Comparison of ENCODE assay signal across 15 cellular contexts in genomic region chr7:2016761-2017482, GRCh38.
DNase-seq lines count a peak whose midpoint lies in the region; ATAC-seq, FAIRE-seq and TF ChIP-seq lines count a peak whose summit lies in the region.
"Had no signal": no experiment of that assay in that cellular context is flagged by ENCODE, and none has a peak within 500 bp of the region (broad histone marks: within the 10 kb centered on the region; RNA-seq: fewer than 3 reads in every experiment).

No MANE protein-coding gene starts in this region.

- in situ Hi-C loops in HAP-1 (cut with MboI; ENCODE audit: low sequenced_read_pairs), result no loop called here

- H3K18ac ChIP-seq in mesenchymal stem cell (ENCODE audit: low read depth in 1 of 2, low read length in 2 of 2), result no peak overlapping the region

- H3K27me3 Mint-ChIP-seq in astrocyte (ENCODE audit: low read depth, unreplicated experiment), result no peaks in the 10 kb centered on the region
- peaks cover 0 to 4% of the 10 kb centered on the region in 2 donors for H3K27me3 Mint-ChIP-seq in natural killer cell treated with Interleukin-12 subunit alpha and Interleukin-12 subunit beta and Interleukin-15 and Interleukin-18, amount 100 ng/mL, for 72 hours
- H3K27me3 Mint-ChIP-seq: activated CD4-positive, alpha-beta T cell treated with anti-CD3 and anti-CD28 coated beads, Interleukin-2, amount 10 ng/mL, durations not matched to agents 24 days and 14 days had no signal

- no peak overlapping the region for H2BK120ac ChIP-seq in mesenchymal stem cell (ENCODE audit: low read depth, low read length)

- H4K8ac ChIP-seq in mesenchymal stem cell (ENCODE audit: low read length), result no peak overlapping the region

- 94% methylated on average over 29 of the region's 29 CpGs for WGBS in mesenchymal stem cell

- no peak for TF ChIP-seq CTCF in BE2C (IDR thresholded peaks at IDR 0.05; ENCODE audit: low read depth, low read length)
- TF ChIP-seq CTCF in astrocyte (IDR thresholded peaks at IDR 0.05; ENCODE audit: insufficient read depth, low read depth, low read length), result no peak

- no peak overlapping the region for H3K27ac Mint-ChIP-seq in astrocyte (ENCODE audit: unreplicated experiment)
- H3K27ac Mint-ChIP-seq in natural killer cell treated with Interleukin-12 subunit alpha and Interleukin-12 subunit beta and Interleukin-15 and Interleukin-18, amount 100 ng/mL, for 72 hours, result no peak overlapping the region
- no peak overlapping the region for H3K27ac Mint-ChIP-seq in stimulated activated effector memory CD8-positive, alpha-beta T cell treated with anti-CD3 and anti-CD28 coated beads, Interleukin-12 subunit alpha, Interleukin-12 subunit beta, amount 100 ng/mL, for 72 hours
- H3K27ac Mint-ChIP-seq: activated CD4-positive, alpha-beta T cell treated with anti-CD3 and anti-CD28 coated beads, Interleukin-2, amount 10 ng/mL, durations not matched to agents 24 days and 14 days; activated T-helper 1 cell treated with anti-CD3 and anti-CD28 coated beads, Interleukin-12 subunit alpha, Interleukin-12 subunit beta, Interleukin-2, Interleukin-4 antibody, amounts not matched to agents 30 ng/mL and 10 ng/mL and 1 ng/mL, durations not matched to agents 14 hours and 24 hours and 36 hours had no signal

- no peak overlapping the region for H3K4ac ChIP-seq in mesenchymal stem cell (ENCODE audit: low read depth in 1 of 2, low read length in 2 of 2)

- no peak for ATAC-seq in natural killer cell treated with Interleukin-12 subunit alpha and Interleukin-12 subunit beta and Interleukin-15 and Interleukin-18, amount 100 ng/mL, for 72 hours
- ATAC-seq in stimulated activated effector memory CD8-positive, alpha-beta T cell treated with anti-CD3 and anti-CD28 coated beads, Interleukin-12 subunit alpha, Interleukin-12 subunit beta, amount 100 ng/mL, for 72 hours, result no peak
- ATAC-seq: body of pancreas had no signal

- H3K36me3 ChIP-seq in BE2C (no peaks in the 10 kb centered on the region), astrocyte (ENCODE audit: insufficient read depth, low read length) (no peaks in the 10 kb centered on the region), mesenchymal stem cell (ENCODE audit: control insufficient read depth in 1 of 2, insufficient read depth in 2 of 2, low read depth in 1 of 2, low read length in 2 of 2) (peaks cover 5 to 31% of the 10 kb centered on the region in 2 experiments), HAP-1 (replicated peaks) (0 out of 2 replicates have a peak, but pooled peaks cover 3% of the 10 kb centered on the region)

- H2AFZ ChIP-seq in astrocyte (ENCODE audit: low read depth, low read length), result no peak overlapping the region
- H2AFZ ChIP-seq in mesenchymal stem cell (ENCODE audit: low read depth, low read length), result no peak overlapping the region

- H2AK5ac ChIP-seq in mesenchymal stem cell (ENCODE audit: low read length, severe bottlenecking), result no peak overlapping the region

- no peak for FAIRE-seq in astrocyte (lab: Jason Lieb, UNC)
- FAIRE-seq: GM12891 had no signal

- H3K79me2 ChIP-seq in astrocyte (ENCODE audit: insufficient read depth, low read length), result peaks cover 4% of the 10 kb centered on the region

- H3K4me3 ChIP-seq in BE2C (ENCODE audit: low read depth, low read length) (no peak overlapping the region), astrocyte (ENCODE audit: insufficient read depth, low read depth, low read length) (no peak overlapping the region), mesenchymal stem cell (ENCODE audit: insufficient read depth in 1 of 2, low read depth in 1 of 2, low read length in 2 of 2) (no peak overlapping the region), HAP-1 (no peak overlapping the region)
- H3K4me3 ChIP-seq: BLaER1 treated with 17β-estradiol and CSF1 and Interleukin-3, amounts not matched to agents 10 nM and 100 nM; body of pancreas had no signal

- H3K27me3 ChIP-seq in BE2C (no peaks in the 10 kb centered on the region), astrocyte (ENCODE audit: insufficient read depth, low read length) (no peaks in the 10 kb centered on the region), mesenchymal stem cell (ENCODE audit: control insufficient read depth in 1 of 2, insufficient read depth in 1 of 2, low read length in 2 of 2) (no peaks in the 10 kb centered on the region), HAP-1 (ENCODE audit: low read depth) (no peaks in the 10 kb centered on the region)
- H3K27me3 ChIP-seq: body of pancreas had no signal

- H3K9me3 ChIP-seq in BE2C (no peaks in the 10 kb centered on the region), astrocyte (ENCODE audit: insufficient read depth, low read depth, low read length) (no peaks in the 10 kb centered on the region), mesenchymal stem cell (ENCODE audit: control insufficient read depth, low read length) (no peaks in the 10 kb centered on the region), HAP-1 (no peaks in the 10 kb centered on the region)
- H3K9me3 ChIP-seq: BLaER1 treated with 17β-estradiol and CSF1 and Interleukin-3, amounts not matched to agents 10 nM and 100 nM; body of pancreas had no signal

- H3K23ac ChIP-seq in mesenchymal stem cell (ENCODE audit: low read length in 2 of 2), result no peak overlapping the region

- H3K9ac ChIP-seq in astrocyte (ENCODE audit: low read length) (no peak overlapping the region), mesenchymal stem cell (ENCODE audit: low read length) (no peak overlapping the region)
- H3K9ac ChIP-seq: BLaER1 treated with 17β-estradiol and CSF1 and Interleukin-3, amounts not matched to agents 10 nM and 100 nM had no signal

- H3K4me3 Mint-ChIP-seq in astrocyte (ENCODE audit: unreplicated experiment), result peak overlapping the region; percentile 50
- no peak overlapping the region for H3K4me3 Mint-ChIP-seq in natural killer cell treated with Interleukin-12 subunit alpha and Interleukin-12 subunit beta and Interleukin-15 and Interleukin-18, amount 100 ng/mL, for 72 hours
- no peak overlapping the region for H3K4me3 Mint-ChIP-seq in stimulated activated effector memory CD8-positive, alpha-beta T cell treated with anti-CD3 and anti-CD28 coated beads, Interleukin-12 subunit alpha, Interleukin-12 subunit beta, amount 100 ng/mL, for 72 hours
- H3K4me3 Mint-ChIP-seq: activated CD4-positive, alpha-beta T cell treated with anti-CD3 and anti-CD28 coated beads, Interleukin-2, amount 10 ng/mL, durations not matched to agents 24 days and 14 days; activated T-helper 1 cell treated with anti-CD3 and anti-CD28 coated beads, Interleukin-12 subunit alpha, Interleukin-12 subunit beta, Interleukin-2, Interleukin-4 antibody, amounts not matched to agents 30 ng/mL and 10 ng/mL and 1 ng/mL, durations not matched to agents 14 hours and 24 hours and 36 hours had no signal

- peak; percentile 2 for DNase-seq in BE2C
- DNase-seq in DMS153 (lab: John Stamatoyannopoulos, UW), result peak; percentile 88
- no peak for DNase-seq in astrocyte (ENCODE audit: low read depth)
- DNase-seq in natural killer cell treated with Interleukin-12 subunit alpha and Interleukin-12 subunit beta and Interleukin-15 and Interleukin-18, amount 100 ng/mL, for 72 hours (ENCODE audit: low spot score), result peak; percentile 54
- no peak for DNase-seq in effector CD8-positive, alpha-beta T cell (lab: John Stamatoyannopoulos, UW)
- no peak for DNase-seq in stimulated activated effector memory CD8-positive, alpha-beta T cell treated with anti-CD3 and anti-CD28 coated beads, Interleukin-12 subunit alpha, Interleukin-12 subunit beta, amount 100 ng/mL, for 72 hours (ENCODE audit: low spot score in 2 of 2)
- DNase-seq in mesenchymal stem cell, result no peak
- no peak for DNase-seq in HAP-1 (ENCODE audit: low spot score in 2 of 2)
- DNase-seq: activated CD4-positive, alpha-beta T cell treated with anti-CD3 and anti-CD28 coated beads, Interleukin-2, amount 10 ng/mL, durations not matched to agents 24 days and 14 days; NCI-H524 treated with DMSO at 0.1 percent for 48 hours; stimulated activated CD4-positive, alpha-beta T cell treated with anti-CD3 and anti-CD28 coated beads, Interleukin-2, amount 100 ng/mL, for 24 hours had no signal

- H3K4me1 Mint-ChIP-seq in astrocyte (ENCODE audit: low read depth, unreplicated experiment), result peaks cover 18% of the 10 kb centered on the region
- H3K4me1 Mint-ChIP-seq in natural killer cell treated with Interleukin-12 subunit alpha and Interleukin-12 subunit beta and Interleukin-15 and Interleukin-18, amount 100 ng/mL, for 72 hours (ENCODE audit: low read depth in 2 of 2), result peaks cover 25 to 41% of the 10 kb centered on the region in 2 donors
- H3K4me1 Mint-ChIP-seq in stimulated activated effector memory CD8-positive, alpha-beta T cell treated with anti-CD3 and anti-CD28 coated beads, Interleukin-12 subunit alpha, Interleukin-12 subunit beta, amount 100 ng/mL, for 72 hours, result peaks cover 32% of the 10 kb centered on the region

- no peak overlapping the region for H4K91ac ChIP-seq in mesenchymal stem cell (ENCODE audit: low read length)

- no peak overlapping the region for H2BK15ac ChIP-seq in mesenchymal stem cell (ENCODE audit: low read depth, poor library complexity, severe bottlenecking)

- H3K9me3 Mint-ChIP-seq in astrocyte (ENCODE audit: unreplicated experiment), result no peaks in the 10 kb centered on the region
- H3K9me3 Mint-ChIP-seq in natural killer cell treated with Interleukin-12 subunit alpha and Interleukin-12 subunit beta and Interleukin-15 and Interleukin-18, amount 100 ng/mL, for 72 hours, result no peaks in the 10 kb centered on the region
- H3K9me3 Mint-ChIP-seq in stimulated activated effector memory CD8-positive, alpha-beta T cell treated with anti-CD3 and anti-CD28 coated beads, Interleukin-12 subunit alpha, Interleukin-12 subunit beta, amount 100 ng/mL, for 72 hours, result no peaks in the 10 kb centered on the region
- H3K9me3 Mint-ChIP-seq: activated CD4-positive, alpha-beta T cell treated with anti-CD3 and anti-CD28 coated beads, Interleukin-2, amount 10 ng/mL, durations not matched to agents 24 days and 14 days; activated T-helper 1 cell treated with anti-CD3 and anti-CD28 coated beads, Interleukin-12 subunit alpha, Interleukin-12 subunit beta, Interleukin-2, Interleukin-4 antibody, amounts not matched to agents 30 ng/mL and 10 ng/mL and 1 ng/mL, durations not matched to agents 14 hours and 24 hours and 36 hours had no signal

- peaks cover 15% of the 10 kb centered on the region for H3K79me1 ChIP-seq in mesenchymal stem cell (replicated peaks; ENCODE audit: low read length, poor library complexity, severe bottlenecking)

- peaks cover 7% of the 10 kb centered on the region for H3K36me3 Mint-ChIP-seq in astrocyte (ENCODE audit: low read depth, unreplicated experiment)
- no peaks in the 10 kb centered on the region for H3K36me3 Mint-ChIP-seq in natural killer cell treated with Interleukin-12 subunit alpha and Interleukin-12 subunit beta and Interleukin-15 and Interleukin-18, amount 100 ng/mL, for 72 hours
- H3K36me3 Mint-ChIP-seq in stimulated activated effector memory CD8-positive, alpha-beta T cell treated with anti-CD3 and anti-CD28 coated beads, Interleukin-12 subunit alpha, Interleukin-12 subunit beta, amount 100 ng/mL, for 72 hours, result peaks cover 12% of the 10 kb centered on the region

- H3K4me1 ChIP-seq in BE2C (peaks cover 13% of the 10 kb centered on the region), astrocyte (ENCODE audit: insufficient read depth, low read length) (peaks cover 27% of the 10 kb centered on the region), mesenchymal stem cell (ENCODE audit: control insufficient read depth, insufficient read depth, low read depth, low read length) (peaks cover 36% of the 10 kb centered on the region), HAP-1 (no peaks in the 10 kb centered on the region)
- H3K4me1 ChIP-seq: body of pancreas had no signal

- no peak overlapping the region for H2BK12ac ChIP-seq in mesenchymal stem cell (ENCODE audit: low read length in 2 of 2)

- no peak overlapping the region for H3K14ac ChIP-seq in mesenchymal stem cell (ENCODE audit: low read length in 2 of 2)

- H3K4me2 ChIP-seq in astrocyte (ENCODE audit: low read length) (no peak overlapping the region), mesenchymal stem cell (ENCODE audit: low read length, poor library complexity, severe bottlenecking) (no peak overlapping the region)

- H3K27ac ChIP-seq in astrocyte (ENCODE audit: low read depth, low read length), result no peak overlapping the region
- no peak overlapping the region for H3K27ac ChIP-seq in mesenchymal stem cell (ENCODE audit: low read length, poor library complexity, severe bottlenecking)
- H3K27ac ChIP-seq: BLaER1 treated with 17β-estradiol and CSF1 and Interleukin-3, amounts not matched to agents 10 nM and 100 nM; body of pancreas had no signal

- H2BK5ac ChIP-seq in mesenchymal stem cell (ENCODE audit: low read depth, low read length, poor library complexity, severe bottlenecking), result no peak overlapping the region

- H4K20me1 ChIP-seq in astrocyte (ENCODE audit: insufficient read depth, low read length), result peaks cover 11% of the 10 kb centered on the region

Comparison
In these comparisons a context has a peak if more than half of its experiments do, and no peak if none do; other contexts are left out.
1. DNase-seq: peak in BE2C (single experiment), DMS153 (single experiment) and natural killer cell treated with Interleukin-12 subunit alpha and Interleukin-12 subunit beta and Interleukin-15 and Interleukin-18, amount 100 ng/mL, for 72 hours (single experiment); none in astrocyte (single experiment), effector CD8-positive, alpha-beta T cell (single experiment), stimulated activated effector memory CD8-positive, alpha-beta T cell treated with anti-CD3 and anti-CD28 coated beads, Interleukin-12 subunit alpha, Interleukin-12 subunit beta, amount 100 ng/mL, for 72 hours (0 of 2), mesenchymal stem cell (single experiment) and HAP-1 (0 of 2).